In genomic region chr11:129213261-129213660, GRCh38 we compare ENCODE assay signal across 23 cellular contexts.
"Had no signal": no experiment of that assay in that cellular context is flagged by ENCODE, and none has a peak within 500 bp of the region (broad histone marks: within the 10 kb centered on the region; RNA-seq: fewer than 3 reads in every experiment).

No MANE protein-coding gene starts in this region.

- H3K27me3 ChIP-seq: stomach, suprapubic skin, testis, thyroid gland, tibial artery, tibial nerve, transverse colon, upper lobe of left lung, upper lobe of right lung, uterus, vagina had no signal

- H3K36me3 ChIP-seq: stomach, suprapubic skin, thoracic aorta, thyroid gland, tibial artery, tibial nerve, transverse colon, upper lobe of left lung, upper lobe of right lung, uterus, vagina had no signal

- H3K4me3 ChIP-seq: stomach, suprapubic skin, testis, thoracic aorta, thyroid gland, tibial artery, tibial nerve, transverse colon, upper lobe of left lung, upper lobe of right lung, uterus, vagina had no signal

- DNase-seq: stimulated activated CD4-positive, alpha-beta T cell treated with anti-CD3 and anti-CD28 coated beads, Interleukin-2, amount 100 ng/mL, for 48 hours; stimulated activated CD4-positive, alpha-beta T cell treated with anti-CD3 and anti-CD28 coated beads, Interleukin-4, amount 100 ng/mL, for 1 hour; stimulated activated CD4-positive, alpha-beta T cell treated with anti-CD3 and anti-CD28 coated beads, Interleukin-4, amount 100 ng/mL, for 24 hours; stimulated activated CD4-positive, alpha-beta T cell treated with anti-CD3 and anti-CD28 coated beads, Interleukin-4, amount 100 ng/mL, for 4 hours; stimulated activated CD8-positive, alpha-beta memory T cell treated with anti-CD3 and anti-CD28 coated beads, Interleukin-4, amount 100 ng/mL, for 48 hours; stimulated activated naive B cell treated with anti-CD40 and anti-IgM and Interleukin-4, amounts not matched to agents 10 μg/mL and 1 μg/mL and 100 μg/mL, for 72 hours; stimulated activated naive CD4-positive, alpha-beta T cell; stimulated activated naive CD4-positive, alpha-beta T cell treated with Interleukin-2 at 50 U/mL for 16 hours; stimulated activated naive CD8-positive, alpha-beta T cell treated with anti-CD3 and anti-CD28 coated beads, Interleukin-15, amount 100 ng/mL, for 72 hours; stimulated activated naive CD8-positive, alpha-beta T cell treated with anti-CD3 and anti-CD28 coated beads, Interleukin-15, Interleukin-2, amounts not matched to agents 100 U/mL and 50 U/mL, for 24 hours; stomach; substantia nigra; testis; thyroid gland; tibial artery; transverse colon; upper lobe of left lung; upper lobe of right lung; uterus had no signal

- H3K27ac ChIP-seq: stomach, suprapubic skin, thoracic aorta, thyroid gland, tibial artery, tibial nerve, transverse colon, upper lobe of left lung, upper lobe of right lung, uterus, vagina had no signal

- H3K9me3 ChIP-seq: stomach, suprapubic skin, testis, thoracic aorta, thyroid gland, tibial artery, transverse colon, upper lobe of left lung, upper lobe of right lung, uterus, vagina had no signal
